ENCODE assay signal across 13 cellular contexts in the genomic region with DNA sequence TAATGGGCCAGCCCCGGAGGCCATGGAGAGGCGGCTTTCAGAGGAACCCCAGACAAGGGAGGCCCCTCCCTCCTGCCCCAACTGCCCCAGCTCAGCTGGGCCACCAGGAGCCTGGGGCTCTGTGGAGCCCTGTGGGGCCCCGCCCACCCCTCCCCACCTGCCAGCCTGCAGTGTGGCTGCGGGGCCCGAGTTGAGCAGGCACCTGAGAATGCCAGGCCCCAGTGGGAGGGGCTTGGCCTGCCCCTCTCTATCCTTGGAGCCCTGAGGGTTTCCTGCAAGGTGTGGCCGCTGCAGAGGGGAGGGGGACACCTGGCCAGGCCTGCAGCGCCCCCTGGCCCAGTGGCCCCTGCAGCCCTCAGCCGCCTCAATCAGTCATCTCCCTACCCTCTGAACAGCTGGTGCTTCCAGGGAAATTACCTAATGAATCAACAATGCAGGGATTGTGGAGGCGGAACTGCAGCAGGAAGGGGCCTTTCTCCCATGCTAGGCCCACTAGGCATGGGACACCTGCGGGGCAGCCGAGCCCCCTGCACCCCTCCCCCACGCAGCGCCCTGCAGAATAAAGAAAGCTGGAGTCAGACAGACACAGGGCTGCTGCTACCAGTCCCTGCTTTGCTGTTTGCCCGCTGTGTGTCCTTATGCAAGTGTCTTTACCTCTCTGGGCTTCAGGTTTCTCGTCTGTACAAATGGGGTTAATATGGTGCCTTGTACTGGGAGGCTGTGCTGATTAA. TPM values are rescaled to one million over a fixed set of nuclear protein-coding genes. Genes with fewer than 3 reads are reported as not detected.
A peak's percentile ranks its signal among the peaks of the same experiment; 100 is the strongest.
DNase-seq lines count a peak whose midpoint lies in the region; ATAC-seq and TF ChIP-seq lines count a peak whose summit lies in the region.
"Had no signal": no experiment of that assay in that cellular context is flagged by ENCODE, and none has a peak within 500 bp of the region (broad histone marks: within the 10 kb centered on the region; RNA-seq: fewer than 3 reads in every experiment).

No MANE protein-coding gene starts in this region.

- DNase-seq in NCI-H1417 (lab: John Stamatoyannopoulos, UW) (peak in 2 of 3 experiments; percentile 62 to 78), NCI-H1417 treated with DMSO at 0.1 percent for 48 hours (lab: John Stamatoyannopoulos, UW) (no peak), epithelial cell of esophagus (ENCODE audit: low read depth) (peak; percentile 80), renal cortical epithelial cell (ENCODE audit: low read depth) (peak; percentile 45)
- no peak for DNase-seq in stimulated activated naive CD4-positive, alpha-beta T cell (lab: John Stamatoyannopoulos, UW)
- no peak for DNase-seq in activated naive CD8-positive, alpha-beta T cell treated with anti-CD3 and anti-CD28 coated beads for 36 hours
- DNase-seq: NCI-H187 had no signal

- no peaks in the 10 kb centered on the region for H3K9me3 ChIP-seq in OCI-LY3 (ENCODE audit: insufficient read depth, low read length)
- H3K9me3 ChIP-seq: heart right ventricle, neutrophil, upper lobe of left lung had no signal

- H3K4me3 ChIP-seq in OCI-LY3 (ENCODE audit: low read length) (no peak overlapping the region), epithelial cell of esophagus (ENCODE audit: low read length) (no peak overlapping the region)
- H3K4me3 ChIP-seq: cardiac muscle cell, heart right ventricle, upper lobe of left lung had no signal

- no peak overlapping the region for H3K27ac ChIP-seq in OCI-LY3 (ENCODE audit: low read length)
- H3K27ac ChIP-seq: cardiac muscle cell, heart right ventricle, neutrophil, upper lobe of left lung had no signal

- no peaks in the 10 kb centered on the region for H3K9me3 Mint-ChIP-seq in activated naive CD8-positive, alpha-beta T cell treated with anti-CD3 and anti-CD28 coated beads for 36 hours

- H3K27ac Mint-ChIP-seq in activated naive CD8-positive, alpha-beta T cell treated with anti-CD3 and anti-CD28 coated beads for 36 hours: no peak overlapping the region

- no peaks in the 10 kb centered on the region; the same call in 1 of the 2 replicates for H3K27me3 ChIP-seq in OCI-LY3 (ENCODE audit: low read depth, low read length)

- no peak overlapping the region for H3K9ac ChIP-seq in OCI-LY3 (ENCODE audit: low read length)

- H2AFZ ChIP-seq in OCI-LY3 (ENCODE audit: low read depth, low read length): no peak overlapping the region

- TF ChIP-seq CTCF in OCI-LY3 (IDR thresholded peaks at IDR 0.05; ENCODE audit: low read depth, low read length) (peak; percentile 10; the same call in 1 of the 2 replicates), epithelial cell of esophagus (IDR thresholded peaks at IDR 0.05; ENCODE audit: insufficient read depth, low read depth, low read length, missing control alignments) (no peak)

- H3K4me2 ChIP-seq in OCI-LY3 (ENCODE audit: low read length): no peak overlapping the region

- no peak overlapping the region for H3K4me3 Mint-ChIP-seq in activated naive CD8-positive, alpha-beta T cell treated with anti-CD3 and anti-CD28 coated beads for 36 hours

- no peaks in the 10 kb centered on the region for H3K36me3 ChIP-seq in OCI-LY3 (replicated peaks; ENCODE audit: low read depth, low read length)
- H3K36me3 ChIP-seq: cardiac muscle cell, heart right ventricle, neutrophil, upper lobe of left lung had no signal

- peaks cover 40% of the 10 kb centered on the region for H3K27me3 Mint-ChIP-seq in activated naive CD8-positive, alpha-beta T cell treated with anti-CD3 and anti-CD28 coated beads for 36 hours

- H3K36me3 Mint-ChIP-seq in activated naive CD8-positive, alpha-beta T cell treated with anti-CD3 and anti-CD28 coated beads for 36 hours: no peaks in the 10 kb centered on the region

- no peak for ATAC-seq in GM18511 (IDR thresholded peaks at IDR 0.05; ENCODE audit: unreplicated experiment)

- H3K79me2 ChIP-seq in OCI-LY3 (ENCODE audit: low read length): no peaks in the 10 kb centered on the region

- peaks cover 15% of the 10 kb centered on the region for H3K4me1 ChIP-seq in OCI-LY3 (ENCODE audit: low read length)

- no peaks in the 10 kb centered on the region for H3K4me1 Mint-ChIP-seq in activated naive CD8-positive, alpha-beta T cell treated with anti-CD3 and anti-CD28 coated beads for 36 hours

- no peaks in the 10 kb centered on the region for H4K20me1 ChIP-seq in OCI-LY3 (ENCODE audit: insufficient read depth, low read length)

RNA-seq across cellular contexts. Expression of a gene that starts 48.0 kb away (rescaled TPM):
- 0.17 TPM in 1 of 2 replicates, not detected in the other for total RNA-seq in renal cortical epithelial cell
- total RNA-seq in activated naive CD8-positive, alpha-beta T cell treated with anti-CD3 and anti-CD28 coated beads for 36 hours: not detected
- total RNA-seq: cardiac muscle cell had no signal

Comparison
In these comparisons a context has a peak if more than half of its experiments do, and no peak if none do; other contexts are left out.
1. DNase-seq: peak in NCI-H1417 (2 of 3), epithelial cell of esophagus (single experiment) and renal cortical epithelial cell (single experiment); none in NCI-H1417 treated with DMSO at 0.1 percent for 48 hours (single experiment), stimulated activated naive CD4-positive, alpha-beta T cell (0 of 6) and activated naive CD8-positive, alpha-beta T cell treated with anti-CD3 and anti-CD28 coated beads for 36 hours (single experiment).